In the genomic region with DNA sequence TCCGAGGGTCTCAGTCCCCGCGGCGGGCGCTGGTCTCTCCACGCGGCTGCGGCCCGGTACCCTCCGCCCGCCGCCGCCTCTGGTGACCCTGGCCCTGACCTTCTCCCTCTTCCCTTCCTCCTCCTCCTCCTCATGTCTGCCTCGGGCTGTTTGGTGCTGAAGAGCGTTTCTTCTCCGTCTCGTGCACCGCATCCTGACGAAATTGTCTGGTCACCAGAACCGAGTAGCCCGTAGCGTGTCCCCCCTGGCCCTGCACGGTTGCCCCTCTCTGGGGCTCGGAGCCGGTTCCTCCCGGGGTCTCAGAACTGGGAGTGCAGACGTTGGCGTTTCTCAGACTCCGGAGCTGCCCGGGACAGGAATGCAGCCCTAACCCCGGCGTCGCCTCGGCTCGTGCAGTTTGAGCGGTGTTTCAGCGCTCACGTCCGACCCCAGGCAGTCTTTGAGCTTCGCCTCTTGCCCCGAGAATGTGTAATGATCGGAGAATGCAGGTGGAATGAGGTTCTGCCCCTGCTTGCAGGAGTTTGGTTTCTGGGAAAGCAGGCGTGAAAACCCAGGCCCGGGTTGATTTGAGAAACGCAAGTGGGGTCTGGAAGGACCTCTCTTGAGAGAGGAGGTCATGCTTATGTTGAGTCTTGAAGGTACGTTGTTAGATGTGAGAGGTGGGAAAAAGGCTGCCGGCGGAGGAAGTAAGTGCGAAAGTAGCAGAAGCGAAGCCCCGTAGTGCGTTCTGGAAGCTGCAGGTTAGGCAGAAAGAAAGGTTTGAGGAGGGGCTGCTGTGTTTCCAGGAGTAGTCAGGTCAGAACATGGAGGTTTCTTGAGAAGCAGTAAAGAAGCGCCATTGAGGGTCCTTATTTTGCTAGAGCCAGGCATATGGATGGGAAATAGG, we compare ENCODE assay signal across 8 cellular contexts. TPM values are rescaled to one million over a fixed set of nuclear protein-coding genes. Genes with fewer than 3 reads are reported as not detected.
DNase-seq lines count a peak whose midpoint lies in the region; ATAC-seq and TF ChIP-seq lines count a peak whose summit lies in the region.

No MANE protein-coding gene starts in this region.

- H3K36me3 Mint-ChIP-seq in activated CD4-positive, alpha-beta T cell treated with anti-CD3 and anti-CD28 coated beads for 36 hours (ENCODE audit: low read depth) = peaks cover 30% of the 10 kb centered on the region

- H3K27me3 Mint-ChIP-seq in activated CD4-positive, alpha-beta T cell treated with anti-CD3 and anti-CD28 coated beads for 36 hours = no peaks in the 10 kb centered on the region

- H3K9me3 Mint-ChIP-seq in activated CD4-positive, alpha-beta T cell treated with anti-CD3 and anti-CD28 coated beads for 36 hours (ENCODE audit: low read depth) = no peaks in the 10 kb centered on the region

- H3K4me1 Mint-ChIP-seq in activated CD4-positive, alpha-beta T cell treated with anti-CD3 and anti-CD28 coated beads for 36 hours = peaks cover 75% of the 10 kb centered on the region

- 1% methylated on average over 53 of the region's 53 CpGs for WGBS in ectodermal cell, 2 experiments

- H3K27me3 ChIP-seq in RWPE2 (ENCODE audit: insufficient read depth, poor library complexity, severe bottlenecking) (no peaks in the 10 kb centered on the region), ectodermal cell (ENCODE audit: control insufficient read depth, insufficient read depth, low read length, poor library complexity, severe bottlenecking) (no peaks in the 10 kb centered on the region), mucosa of stomach (ENCODE audit: control insufficient read depth, insufficient read depth, low read length) (no peaks in the 10 kb centered on the region)

- no peaks in the 10 kb centered on the region for H3K36me3 ChIP-seq in RWPE2 (ENCODE audit: low read depth)
- H3K36me3 ChIP-seq in ectodermal cell (ENCODE audit: control insufficient read depth, insufficient read depth, low read length) = no peaks in the 10 kb centered on the region
- H3K36me3 ChIP-seq in mucosa of stomach (ENCODE audit: control insufficient read depth, insufficient read depth, low read length) = no peaks in the 10 kb centered on the region

- H3K27ac ChIP-seq in RWPE2 (ENCODE audit: poor library complexity, severe bottlenecking) (peak overlapping the region; percentile 58), ectodermal cell (ENCODE audit: insufficient read depth, low read depth, low read length, poor library complexity, severe bottlenecking) (peak overlapping the region; percentile 67)

- intact Hi-C loops in activated CD4-positive, alpha-beta T cell treated with anti-CD3 and anti-CD28 coated beads for 36 hours (cut with DNase I, micrococcal nuclease) = loop anchor here (1.0 to 10.0 kb wide), 6 partner anchors 56 to 405 kb away; a partner anchor contains a TSS

- POLR2A ChIA-PET in activated CD4-positive, alpha-beta T cell treated with anti-CD3 and anti-CD28 coated beads for 36 hours (lab: Charles Lee) = interaction anchor here (1.4 kb wide), 1 partner anchor 39 kb away, joined by 5 read pairs; no protein-coding TSS in a partner anchor

- peaks cover 8% of the 10 kb centered on the region for H3K4me1 ChIP-seq in RWPE2 (ENCODE audit: insufficient read depth, poor library complexity, severe bottlenecking)
- H3K4me1 ChIP-seq in ectodermal cell (ENCODE audit: control insufficient read depth, insufficient read depth, low read length) = peaks cover 11% of the 10 kb centered on the region
- peaks cover 14% of the 10 kb centered on the region for H3K4me1 ChIP-seq in mucosa of stomach (ENCODE audit: control insufficient read depth, insufficient read depth, low read length)

- H3K4me3 ChIP-seq in RWPE2 (ENCODE audit: severe bottlenecking) = peak overlapping the region; percentile 94
- H3K4me3 ChIP-seq in ectodermal cell (ENCODE audit: insufficient read depth, low read depth, low read length) = peak overlapping the region; percentile 66
- peak overlapping the region; percentile 61 for H3K4me3 ChIP-seq in mucosa of stomach (ENCODE audit: low read length)

- peak overlapping the region; percentile 90 for H3K4me3 Mint-ChIP-seq in activated CD4-positive, alpha-beta T cell treated with anti-CD3 and anti-CD28 coated beads for 36 hours

- CTCF ChIA-PET in activated CD4-positive, alpha-beta T cell treated with anti-CD3 and anti-CD28 coated beads for 36 hours (lab: Charles Lee) = interaction anchor here (0.6 to 2.1 kb wide), 11 partner anchors 16 to 317 kb away, joined by 3 to 11 read pairs (median 4); a partner anchor contains a TSS

- peak overlapping the region; percentile 72 for H3K9ac ChIP-seq in mucosa of stomach (ENCODE audit: low read length)

- no peak for TF ChIP-seq CTCF in RWPE2 (IDR thresholded peaks at IDR 0.05; ENCODE audit: poor library complexity, severe bottlenecking)

- ATAC-seq in activated CD4-positive, alpha-beta T cell treated with anti-CD3 and anti-CD28 coated beads for 36 hours = peak; percentile 2
- ATAC-seq in HG02870 (IDR thresholded peaks at IDR 0.05; ENCODE audit: unreplicated experiment) (peak; percentile 21), RWPE2 (ENCODE audit: low read depth) (peak; percentile 59)

- DNase-seq in activated CD4-positive, alpha-beta T cell treated with anti-CD3 and anti-CD28 coated beads for 36 hours = peak; percentile 43
- no peak for DNase-seq in activated CD4-positive, alpha-beta T cell treated with anti-CD3 and anti-CD28 coated beads for 1 hour
- DNase-seq in RWPE2 (ENCODE audit: low spot score) = no peak
- DNase-seq in globus pallidus (ENCODE audit: low spot score) = no peak
- DNase-seq in activated CD4-positive, CD25-positive, alpha-beta regulatory T cell treated with anti-CD3 and anti-CD28 coated beads, Interleukin-2, amount 50 U/mL, for 72 hours = no peak

- H3K9me3 ChIP-seq in RWPE2 (ENCODE audit: severe bottlenecking) (no peaks in the 10 kb centered on the region), ectodermal cell (ENCODE audit: control insufficient read depth, low read length) (no peaks in the 10 kb centered on the region), mucosa of stomach (ENCODE audit: control insufficient read depth, low read length) (no peaks in the 10 kb centered on the region)

- peak overlapping the region; percentile 78 for H3K27ac Mint-ChIP-seq in activated CD4-positive, alpha-beta T cell treated with anti-CD3 and anti-CD28 coated beads for 36 hours

RNA-seq across cellular contexts. Expression of a gene that starts 0.7 kb away (rescaled TPM):
- total RNA-seq in activated CD4-positive, alpha-beta T cell treated with anti-CD3 and anti-CD28 coated beads for 36 hours = 100 to 1,000 TPM; 206 to 246 TPM
- polyA plus RNA-seq in ectodermal cell (2013, experiment 1 of 4) = 102 TPM
- polyA plus RNA-seq in ectodermal cell (2013, experiment 2 of 4) = 113 TPM
- 77.8 TPM for polyA plus RNA-seq in ectodermal cell (2013, experiment 3 of 4)
- polyA plus RNA-seq in ectodermal cell (2013, experiment 4 of 4) = 82.2 TPM

RNA-seq across cellular contexts. Expression of a gene that starts 27.4 kb away (rescaled TPM):
- total RNA-seq in activated CD4-positive, alpha-beta T cell treated with anti-CD3 and anti-CD28 coated beads for 36 hours = 100 to 1,000 TPM; 659 to 980 TPM
- not detected for polyA plus RNA-seq in ectodermal cell (2013, experiment 1 of 4)
- not detected for polyA plus RNA-seq in ectodermal cell (2013, experiment 2 of 4)
- polyA plus RNA-seq in ectodermal cell (2013, experiment 3 of 4) = not detected
- polyA plus RNA-seq in ectodermal cell (2013, experiment 4 of 4) = not detected

Comparison
In these comparisons a context has a peak if more than half of its experiments do, and no peak if none do; other contexts are left out.
1. ATAC-seq: peak in every context shown above with its lines; median percentile 59 in RWPE2; 21 in HG02870; 2 in activated CD4-positive, alpha-beta T cell treated with anti-CD3 and anti-CD28 coated beads for 36 hours.